Comparison of ENCODE assay signal across 1 cellular context in genomic region chr9:124894035-124894740, GRCh38.
TF ChIP-seq lines count a peak whose summit lies in the region.

No MANE protein-coding gene starts in this region.

TF ChIP-seq in H1, 55 proteins besides CTCF, POLR2A, EP300 and RAD21:
- no peak for TF ChIP-seq KDM4A (IDR thresholded peaks at IDR 0.05; ENCODE audit: low read depth, low read length, severe bottlenecking)
TF ChIP-seq in H1: peak in this region for 0.
